Comparison of ENCODE assay signal across 27 cellular contexts in genomic region chr17:70072900-70073299, GRCh38. TPM values are rescaled to one million over a fixed set of nuclear protein-coding genes. Genes with fewer than 3 reads are reported as not detected.
DNase-seq lines count a peak whose midpoint lies in the region; ATAC-seq and TF ChIP-seq lines count a peak whose summit lies in the region.
"Had no signal": no experiment of that assay in that cellular context is flagged by ENCODE, and none has a peak within 500 bp of the region (broad histone marks: within the 10 kb centered on the region; RNA-seq: fewer than 3 reads in every experiment).

No MANE protein-coding gene starts in this region.

- intact Hi-C loops in ascending aorta (cut with DNase I), result no loop called here

- TF ChIP-seq CTCF in type B pancreatic cell (conservative IDR thresholded peaks at IDR 0.05) (no peak), ascending aorta (IDR thresholded peaks at IDR 0.05) (no peak)

- no peaks in the 10 kb centered on the region for H3K4me1 ChIP-seq in ascending aorta
- H3K4me1 ChIP-seq: foreskin keratinocyte, prostate gland, sigmoid colon had no signal

- H3K27me3 ChIP-seq in ascending aorta, result no peaks in the 10 kb centered on the region
- H3K27me3 ChIP-seq: dorsolateral prefrontal cortex, esophagus squamous epithelium, foreskin keratinocyte, neutrophil, sigmoid colon had no signal

- H3K27ac ChIP-seq in ascending aorta, result no peak overlapping the region
- H3K27ac ChIP-seq: C4-2B, esophagus squamous epithelium, foreskin keratinocyte, neutrophil, prostate gland, sigmoid colon had no signal

- DNase-seq in NOMO-1 treated with DMSO at 0.1 percent for 48 hours (lab: John Stamatoyannopoulos, UW; ENCODE audit: unreplicated experiment) (peak; percentile 54), epidermal melanocyte (ENCODE audit: insufficient read length, low spot score) (peak; percentile 65), midbrain (lab: John Stamatoyannopoulos, UW) (peak; percentile 54), type B pancreatic cell (ENCODE audit: extremely low spot score, unreplicated experiment) (no peak), NCI-H1092 treated with DMSO at 0.1 percent for 48 hours (lab: John Stamatoyannopoulos, UW) (no peak), ascending aorta (ENCODE audit: low spot score in 2 of 2) (no peak)
- DNase-seq: activated CD4-positive, alpha-beta memory T cell treated with anti-CD3 and anti-CD28 coated beads for 36 hours; activated CD4-positive, alpha-beta T cell treated with anti-CD3 and anti-CD28 coated beads for 1 hour; activated naive CD4-positive, alpha-beta T cell; DMS79 treated with DMSO at 0.1 percent for 48 hours; dorsolateral prefrontal cortex; esophagus squamous epithelium; foreskin keratinocyte; GDM1; IMR-90; mesendoderm; NCI-H446 treated with DMSO at 0.1 percent for 48 hours; NCI-H82; PC-3; sigmoid colon; stimulated activated CD4-positive, alpha-beta T cell treated with anti-CD3 and anti-CD28 coated beads, Interleukin-12 subunit alpha, Interleukin-12 subunit beta, amount 100 ng/mL, for 4 hours; stimulated activated CD4-positive, alpha-beta T cell treated with anti-CD3 and anti-CD28 coated beads, Interleukin-2, amount 100 ng/mL, for 48 hours; T-helper 17 cell had no signal

- H3K9me3 ChIP-seq in ascending aorta, result no peaks in the 10 kb centered on the region
- H3K9me3 ChIP-seq: esophagus squamous epithelium, neutrophil, prostate gland, sigmoid colon had no signal

- peaks cover 9% of the 10 kb centered on the region for H3K9me3 Mint-ChIP-seq in type B pancreatic cell
- H3K9me3 Mint-ChIP-seq: activated CD4-positive, alpha-beta memory T cell treated with anti-CD3 and anti-CD28 coated beads for 36 hours had no signal

- no peak for ATAC-seq in GM21423 (IDR thresholded peaks at IDR 0.05; ENCODE audit: unreplicated experiment)
- ATAC-seq: foreskin keratinocyte, PC-3, T-helper 17 cell had no signal

- H3K36me3 ChIP-seq in ascending aorta, result no peaks in the 10 kb centered on the region
- H3K36me3 ChIP-seq: esophagus squamous epithelium, neutrophil, prostate gland, sigmoid colon had no signal

- H3K27me3 Mint-ChIP-seq in type B pancreatic cell, result no peaks in the 10 kb centered on the region

- H3K36me3 Mint-ChIP-seq in type B pancreatic cell, result no peaks in the 10 kb centered on the region
- H3K36me3 Mint-ChIP-seq: activated CD4-positive, alpha-beta memory T cell treated with anti-CD3 and anti-CD28 coated beads for 36 hours had no signal

- no peak overlapping the region for H3K4me3 ChIP-seq in ascending aorta
- H3K4me3 ChIP-seq: esophagus squamous epithelium, prostate gland, sigmoid colon had no signal

- H3K4me3 Mint-ChIP-seq in type B pancreatic cell, result peak overlapping the region; percentile 11
- H3K4me3 Mint-ChIP-seq: activated CD4-positive, alpha-beta memory T cell treated with anti-CD3 and anti-CD28 coated beads for 36 hours; T-helper 17 cell had no signal

- peak overlapping the region; percentile 63 for H3K27ac Mint-ChIP-seq in type B pancreatic cell
- H3K27ac Mint-ChIP-seq: activated CD4-positive, alpha-beta memory T cell treated with anti-CD3 and anti-CD28 coated beads for 36 hours; T-helper 17 cell had no signal

- H3K4me1 Mint-ChIP-seq in type B pancreatic cell (ENCODE audit: unreplicated experiment), result peaks cover 46% of the 10 kb centered on the region
- H3K4me1 Mint-ChIP-seq: T-helper 17 cell had no signal

RNA-seq across cellular contexts. Expression of gene KCNJ16, which starts 2.1 kb away (rescaled TPM):
- 6.2 and 13.5 TPM in 2 replicates for total RNA-seq in type B pancreatic cell (ENCODE audit: low replicate concordance)
- not detected for total RNA-seq in ascending aorta
- total RNA-seq: activated CD4-positive, alpha-beta memory T cell treated with anti-CD3 and anti-CD28 coated beads for 36 hours; foreskin keratinocyte; IMR-90; PC-3; T-helper 17 cell had no signal

Comparison
In these comparisons a context has a peak if more than half of its experiments do, and no peak if none do; other contexts are left out.
1. DNase-seq: peak in NOMO-1 treated with DMSO at 0.1 percent for 48 hours (single experiment), epidermal melanocyte (single experiment) and midbrain (single experiment); none in type B pancreatic cell (single experiment), NCI-H1092 treated with DMSO at 0.1 percent for 48 hours (single experiment) and ascending aorta (0 of 2).